In the genomic region with DNA sequence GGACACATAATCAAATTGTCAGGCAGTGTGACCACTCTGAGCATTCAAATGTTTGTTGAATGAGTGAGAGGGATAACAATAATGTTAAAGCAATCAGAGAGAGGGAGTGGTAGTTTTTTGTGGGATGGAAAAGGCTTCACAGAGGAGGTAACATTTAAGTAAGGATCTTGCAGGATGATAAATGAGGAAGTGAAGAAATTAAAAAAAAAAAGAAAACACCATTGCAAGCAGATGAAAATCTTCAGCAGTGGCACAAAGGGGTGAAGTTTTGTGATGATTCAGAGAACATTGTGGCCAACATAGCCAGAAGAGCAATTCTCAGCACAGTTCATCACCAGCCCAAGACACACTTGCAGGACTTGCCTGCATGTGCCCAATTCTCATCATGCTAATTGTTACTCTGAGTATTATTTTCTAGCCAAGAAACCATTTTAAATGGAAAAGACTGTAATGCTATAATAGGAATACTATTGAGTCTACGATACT, we compare ENCODE assay signal across 20 cellular contexts.
"Had no signal": no experiment of that assay in that cellular context is flagged by ENCODE, and none has a peak within 500 bp of the region (broad histone marks: within the 10 kb centered on the region; RNA-seq: fewer than 3 reads in every experiment).

No MANE protein-coding gene starts in this region.

- H3K27ac ChIP-seq: epithelial cell of prostate, gastroesophageal sphincter, left ventricle myocardium inferior, neutrophil, ovary, prostate gland, tibial nerve had no signal

- H3K9me3 ChIP-seq: gastroesophageal sphincter, left ventricle myocardium inferior, neutrophil, ovary, prostate gland, tibial nerve had no signal

- H3K36me3 ChIP-seq: gastroesophageal sphincter, left ventricle myocardium inferior, neutrophil, ovary, prostate gland, tibial nerve had no signal

- ATAC-seq: gastroesophageal sphincter; right cardiac atrium; stimulated activated naive CD8-positive, alpha-beta T cell treated with anti-CD3 and anti-CD28 coated beads, Interleukin-15, amount 100 ng/mL, for 72 hours had no signal

- H3K36me3 Mint-ChIP-seq: activated naive CD4-positive, alpha-beta T cell treated with anti-CD3 and anti-CD28 coated beads, Interleukin-2, amount 50 U/mL, for 24 hours; brain had no signal

- H3K4me3 Mint-ChIP-seq: activated CD4-positive, alpha-beta memory T cell treated with anti-CD3 and anti-CD28 coated beads, Interleukin-2, amount 10 ng/mL, durations not matched to agents 7 days and 5 days; activated naive CD4-positive, alpha-beta T cell treated with anti-CD3 and anti-CD28 coated beads, Interleukin-2, amount 50 U/mL, for 24 hours; brain; nephron; stimulated activated naive CD8-positive, alpha-beta T cell treated with anti-CD3 and anti-CD28 coated beads, Interleukin-15, amount 100 ng/mL, for 72 hours had no signal

- DNase-seq: activated CD4-positive, alpha-beta memory T cell treated with anti-CD3 and anti-CD28 coated beads, Interleukin-2, amount 10 ng/mL, durations not matched to agents 7 days and 5 days; activated CD4-positive, alpha-beta T cell treated with anti-CD3 and anti-CD28 coated beads for 48 hours; activated gamma-delta T cell; aorta; head of caudate nucleus; hypothalamus; left ventricle myocardium inferior; ovary; right cardiac atrium; stimulated activated CD4-positive, alpha-beta T cell treated with anti-CD3 and anti-CD28 coated beads, Interleukin-4, amount 100 ng/mL, for 24 hours; stimulated activated naive CD8-positive, alpha-beta T cell treated with anti-CD3 and anti-CD28 coated beads, Interleukin-15, amount 100 ng/mL, for 72 hours; T1000 had no signal

- H3K27me3 ChIP-seq: ovary, tibial nerve had no signal

- H3K27me3 Mint-ChIP-seq: activated naive CD4-positive, alpha-beta T cell treated with anti-CD3 and anti-CD28 coated beads, Interleukin-2, amount 50 U/mL, for 24 hours; stimulated activated naive CD8-positive, alpha-beta T cell treated with anti-CD3 and anti-CD28 coated beads, Interleukin-15, amount 100 ng/mL, for 72 hours had no signal

- H3K4me3 ChIP-seq: gastroesophageal sphincter, left ventricle myocardium inferior, ovary, prostate gland, tibial nerve had no signal

- H3K27ac Mint-ChIP-seq: activated CD4-positive, alpha-beta memory T cell treated with anti-CD3 and anti-CD28 coated beads, Interleukin-2, amount 10 ng/mL, durations not matched to agents 7 days and 5 days; activated naive CD4-positive, alpha-beta T cell treated with anti-CD3 and anti-CD28 coated beads, Interleukin-2, amount 50 U/mL, for 24 hours; brain; nephron; stimulated activated naive CD8-positive, alpha-beta T cell treated with anti-CD3 and anti-CD28 coated beads, Interleukin-15, amount 100 ng/mL, for 72 hours had no signal

- H3K4me1 Mint-ChIP-seq: activated CD4-positive, alpha-beta memory T cell treated with anti-CD3 and anti-CD28 coated beads, Interleukin-2, amount 10 ng/mL, durations not matched to agents 7 days and 5 days; activated naive CD4-positive, alpha-beta T cell treated with anti-CD3 and anti-CD28 coated beads, Interleukin-2, amount 50 U/mL, for 24 hours; brain; nephron; stimulated activated naive CD8-positive, alpha-beta T cell treated with anti-CD3 and anti-CD28 coated beads, Interleukin-15, amount 100 ng/mL, for 72 hours had no signal

- H3K4me1 ChIP-seq: gastroesophageal sphincter, left ventricle myocardium inferior, prostate gland, tibial nerve had no signal

- H3K9me3 Mint-ChIP-seq: activated CD4-positive, alpha-beta memory T cell treated with anti-CD3 and anti-CD28 coated beads, Interleukin-2, amount 10 ng/mL, durations not matched to agents 7 days and 5 days; activated naive CD4-positive, alpha-beta T cell treated with anti-CD3 and anti-CD28 coated beads, Interleukin-2, amount 50 U/mL, for 24 hours; nephron had no signal
